Comparison of ENCODE assay signal across 8 cellular contexts in the genomic region with DNA sequence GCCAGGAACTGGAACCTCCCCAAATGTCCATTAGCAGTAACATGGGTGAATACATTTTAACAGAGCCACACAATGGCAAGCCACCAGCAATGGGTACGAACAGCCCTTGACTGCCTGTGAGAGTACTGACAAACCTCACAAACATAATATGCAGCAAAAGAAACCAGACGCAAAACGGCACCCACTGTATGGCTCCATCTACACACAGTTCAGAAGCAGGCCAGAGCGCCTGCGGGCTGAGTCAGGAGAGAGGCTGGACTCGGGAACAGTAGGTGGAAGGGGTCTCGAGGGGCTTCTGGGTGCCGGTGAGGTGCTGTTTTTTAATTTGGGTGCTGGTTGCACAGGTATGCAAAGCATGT.
DNase-seq lines count a peak whose midpoint lies in the region; ATAC-seq, FAIRE-seq and TF ChIP-seq lines count a peak whose summit lies in the region.

No MANE protein-coding gene starts in this region.

- no peak overlapping the region for H3K23ac ChIP-seq in mesendoderm (ENCODE audit: low read length)

- H3K9ac ChIP-seq in HepG2 (ENCODE audit: insufficient read depth, low read depth, low read length) (peak overlapping the region; percentile 96), mesendoderm (ENCODE audit: low read length) (no peak overlapping the region)

- H3K9me3 ChIP-seq in HepG2 (ENCODE audit: low read length): no peaks in the 10 kb centered on the region
- no peaks in the 10 kb centered on the region for H3K9me3 ChIP-seq in testis
- no peaks in the 10 kb centered on the region for H3K9me3 ChIP-seq in SJCRH30 (replicated peaks)

- peaks cover 2% of the 10 kb centered on the region for H3K27me3 Mint-ChIP-seq in activated T-helper 1 cell treated with anti-CD3 and anti-CD28 coated beads, Interleukin-12 subunit alpha, Interleukin-12 subunit beta, Interleukin-2, Interleukin-4 antibody, amounts not matched to agents 30 ng/mL and 10 ng/mL and 1 ng/mL, durations not matched to agents 14 hours and 24 hours and 36 hours (ENCODE audit: insufficient read depth)

- no peak for TF ChIP-seq EP300 in HepG2 (IDR thresholded peaks at IDR 0.05; ENCODE audit: low read depth in 2 of 2, low read length in 2 of 2)
- TF ChIP-seq EP300 in HepG2 (CRISPR knock-in tag; IDR thresholded peaks at IDR 0.05; ENCODE audit: borderline replicate concordance): no peak

- no peak overlapping the region for H2AFZ ChIP-seq in HepG2 (ENCODE audit: low read length)

- no peak; the same call in 1 of the 2 replicates for TF ChIP-seq CTCF in HepG2 (CRISPR knock-in tag; IDR thresholded peaks at IDR 0.05)
- no peak for TF ChIP-seq CTCF in testis (IDR thresholded peaks at IDR 0.05)

- peak overlapping the region; percentile 79 for H3K4me3 Mint-ChIP-seq in activated T-helper 1 cell treated with anti-CD3 and anti-CD28 coated beads, Interleukin-12 subunit alpha, Interleukin-12 subunit beta, Interleukin-2, Interleukin-4 antibody, amounts not matched to agents 30 ng/mL and 10 ng/mL and 1 ng/mL, durations not matched to agents 14 hours and 24 hours and 36 hours

- no peak overlapping the region for H3K4ac ChIP-seq in mesendoderm (ENCODE audit: low read depth, low read length)

- no peak overlapping the region for H2BK120ac ChIP-seq in mesendoderm (ENCODE audit: low read depth, low read length)

- H3K36me3 ChIP-seq in HepG2 (replicated peaks in 1 of 2; ENCODE audit: control insufficient read depth in 1 of 2, insufficient read depth in 2 of 2, low read length in 2 of 2) (no peaks in the 10 kb centered on the region), testis (ENCODE audit: low read depth, missing control alignments) (no peaks in the 10 kb centered on the region), mesendoderm (ENCODE audit: control insufficient read depth, insufficient read depth, low read length) (no peaks in the 10 kb centered on the region), SJCRH30 (no peaks in the 10 kb centered on the region)

- H4K5ac ChIP-seq in mesendoderm (ENCODE audit: low read length): no peak overlapping the region

- TSS peak; percentile 90 for BruUV-seq in HepG2 (replicated peaks; lab: Mats Ljungman, UMichigan)

- H3K36me3 Mint-ChIP-seq in activated T-helper 1 cell treated with anti-CD3 and anti-CD28 coated beads, Interleukin-12 subunit alpha, Interleukin-12 subunit beta, Interleukin-2, Interleukin-4 antibody, amounts not matched to agents 30 ng/mL and 10 ng/mL and 1 ng/mL, durations not matched to agents 14 hours and 24 hours and 36 hours (ENCODE audit: low read depth): no peaks in the 10 kb centered on the region

- H3K27me3 ChIP-seq in HepG2 (ENCODE audit: control insufficient read depth in 1 of 2, insufficient read depth in 2 of 2, low read length in 2 of 2) (no peaks in the 10 kb centered on the region), testis (no peaks in the 10 kb centered on the region), mesendoderm (ENCODE audit: insufficient read depth, low read length, poor library complexity) (no peaks in the 10 kb centered on the region), SJCRH30 (no peaks in the 10 kb centered on the region)

- peak; percentile 50 for FAIRE-seq in HepG2 (lab: Jason Lieb, UNC)

- intact Hi-C loops in activated T-helper 1 cell treated with anti-CD3 and anti-CD28 coated beads, Interleukin-12 subunit alpha, Interleukin-12 subunit beta, Interleukin-2, Interleukin-4 antibody, amounts not matched to agents 30 ng/mL and 10 ng/mL and 1 ng/mL, durations not matched to agents 14 hours and 24 hours and 36 hours (cut with micrococcal nuclease): loop anchor here (5.0 kb wide), 2 partner anchors 36 to 161 kb away; no protein-coding TSS in a partner anchor
- intact Hi-C loops in HepG2 (cut with micrococcal nuclease; ENCODE audit: unreplicated experiment): no loop called here
- intact Hi-C loops in testis (cut with DNase I; ENCODE audit: low total_unique reads): no loop called here

- H3K4me2 ChIP-seq in HepG2 (ENCODE audit: low read depth, low read length) (peak overlapping the region; percentile 83), mesendoderm (ENCODE audit: low read length) (no peak overlapping the region)

- peak; percentile 71 to 89 for DNase-seq in NCI-H526 (lab: John Stamatoyannopoulos, UW)
- no peak for DNase-seq in NCI-H526 treated with DMSO at 0.1 percent for 48 hours (lab: John Stamatoyannopoulos, UW)
- DNase-seq in activated T-helper 1 cell treated with anti-CD3 and anti-CD28 coated beads, Interleukin-12 subunit alpha, Interleukin-12 subunit beta, Interleukin-2, Interleukin-4 antibody, amounts not matched to agents 30 ng/mL and 10 ng/mL and 1 ng/mL, durations not matched to agents 14 hours and 24 hours and 36 hours (ENCODE audit: low spot score): no peak
- DNase-seq in HepG2 (ENCODE audit: low spot score): no peak
- peak; percentile 33 for DNase-seq in testis
- no peak for DNase-seq in amniotic stem cell (lab: John Stamatoyannopoulos, UW)
- DNase-seq in mesendoderm: no peak
- no peak for DNase-seq in SJCRH30

- no peaks in the 10 kb centered on the region for H3K9me3 Mint-ChIP-seq in activated T-helper 1 cell treated with anti-CD3 and anti-CD28 coated beads, Interleukin-12 subunit alpha, Interleukin-12 subunit beta, Interleukin-2, Interleukin-4 antibody, amounts not matched to agents 30 ng/mL and 10 ng/mL and 1 ng/mL, durations not matched to agents 14 hours and 24 hours and 36 hours

- no peak overlapping the region for H3K18ac ChIP-seq in mesendoderm (ENCODE audit: low read length)

- in situ Hi-C loops in HepG2 (cut with HindIII; ENCODE audit: extremely low pct_ligation_motif_present, low pct_unique_long_range_greater_than_20kb): loop anchor here (5.0 kb wide), 1 partner anchor 41 kb away; no protein-coding TSS in a partner anchor

- 5% methylated on average over 8 of the region's 8 CpGs for WGBS in HepG2 (ENCODE audit: low lambda C conversion rate)
- 47 to 59% methylated on average over 8 of the region's 8 CpGs for WGBS in testis, 2 donors
- no CpG with 5 or more reads among the region's 8 CpGs for WGBS in mesendoderm (ENCODE audit: extremely low coverage, insufficient coverage, low lambda C conversion rate)

- ATAC-seq in HepG2: peak; percentile 19

- H2BK15ac ChIP-seq in mesendoderm (replicated peaks; ENCODE audit: low read depth): no peak overlapping the region

- POLR2A ChIA-PET in HepG2 (lab: Yijun Ruan, JAX): interaction anchor here (1.6 to 12.2 kb wide), 13 partner anchors 8 to 401 kb away, joined by 7 to 510 read pairs (median 42); partner anchors contain the start of gene TOB1

- no peak overlapping the region for H4K8ac ChIP-seq in mesendoderm (ENCODE audit: low read depth, low read length)

- CTCF ChIA-PET in HepG2 (lab: Yijun Ruan, JAX; ENCODE audit: low intra/inter-chr PET ratio, low total read pairs): no interaction called here

- no peak overlapping the region for H3K56ac ChIP-seq in mesendoderm (ENCODE audit: low read length)

- H3K27ac Mint-ChIP-seq in activated T-helper 1 cell treated with anti-CD3 and anti-CD28 coated beads, Interleukin-12 subunit alpha, Interleukin-12 subunit beta, Interleukin-2, Interleukin-4 antibody, amounts not matched to agents 30 ng/mL and 10 ng/mL and 1 ng/mL, durations not matched to agents 14 hours and 24 hours and 36 hours: peak overlapping the region; percentile 75

- TF ChIP-seq POLR2A in HepG2 (IDR thresholded peaks at IDR 0.05; ENCODE audit: insufficient read depth in 1 of 2, low read depth in 2 of 2, low read length in 2 of 2) (peak; percentile 34 to 56; a peak in 3 of 4 replicates), testis (IDR thresholded peaks at IDR 0.05) (no peak)

- no peaks in the 10 kb centered on the region for H4K20me1 ChIP-seq in HepG2 (ENCODE audit: insufficient read depth, low read length)

- peaks cover 30% of the 10 kb centered on the region for H3K4me1 Mint-ChIP-seq in activated T-helper 1 cell treated with anti-CD3 and anti-CD28 coated beads, Interleukin-12 subunit alpha, Interleukin-12 subunit beta, Interleukin-2, Interleukin-4 antibody, amounts not matched to agents 30 ng/mL and 10 ng/mL and 1 ng/mL, durations not matched to agents 14 hours and 24 hours and 36 hours (ENCODE audit: low read depth)

- peaks cover 96% of the 10 kb centered on the region for H3K4me1 ChIP-seq in HepG2 (ENCODE audit: insufficient read depth, low read length)
- peaks cover 19% of the 10 kb centered on the region for H3K4me1 ChIP-seq in testis
- H3K4me1 ChIP-seq in mesendoderm (ENCODE audit: control insufficient read depth, low read depth, low read length): no peaks in the 10 kb centered on the region
- peaks cover 8% of the 10 kb centered on the region for H3K4me1 ChIP-seq in SJCRH30

- H3K79me2 ChIP-seq in HepG2 (ENCODE audit: insufficient read depth, low read length): peaks cover 5% of the 10 kb centered on the region
- no peaks in the 10 kb centered on the region for H3K79me2 ChIP-seq in mesendoderm (ENCODE audit: control insufficient read depth, insufficient read depth, low read length)

- H3K27ac ChIP-seq in HepG2 (ENCODE audit: extremely low read length, insufficient read depth, low read length) (peak overlapping the region; percentile 96), testis (no peak overlapping the region), mesendoderm (ENCODE audit: low read depth, low read length) (no peak overlapping the region), SJCRH30 (no peak overlapping the region)

- no peak overlapping the region for H2AK5ac ChIP-seq in mesendoderm (ENCODE audit: low read length)

- no peak overlapping the region for H2BK5ac ChIP-seq in mesendoderm (ENCODE audit: low read length)

- no peak for TF ChIP-seq RAD21 in HepG2 (CRISPR knock-in tag; IDR thresholded peaks at IDR 0.05)

- no peaks in the 10 kb centered on the region for H3K79me1 ChIP-seq in mesendoderm (ENCODE audit: low read length)

- H3K4me3 ChIP-seq in HepG2 (replicated peaks in 1 of 3; ENCODE audit: insufficient read depth in 1 of 3, low read depth in 2 of 3, low read length in 3 of 3): peak overlapping the region; percentile 61 to 86 (median 73)
- H3K4me3 ChIP-seq in testis: no peak overlapping the region
- H3K4me3 ChIP-seq in mesendoderm (ENCODE audit: low read length): no peak overlapping the region
- no peak overlapping the region for H3K4me3 ChIP-seq in SJCRH30

TF ChIP-seq in HepG2, 621 proteins besides CTCF, POLR2A, EP300 and RAD21 (continues in another document):
- TF ChIP-seq, protein P1, sequence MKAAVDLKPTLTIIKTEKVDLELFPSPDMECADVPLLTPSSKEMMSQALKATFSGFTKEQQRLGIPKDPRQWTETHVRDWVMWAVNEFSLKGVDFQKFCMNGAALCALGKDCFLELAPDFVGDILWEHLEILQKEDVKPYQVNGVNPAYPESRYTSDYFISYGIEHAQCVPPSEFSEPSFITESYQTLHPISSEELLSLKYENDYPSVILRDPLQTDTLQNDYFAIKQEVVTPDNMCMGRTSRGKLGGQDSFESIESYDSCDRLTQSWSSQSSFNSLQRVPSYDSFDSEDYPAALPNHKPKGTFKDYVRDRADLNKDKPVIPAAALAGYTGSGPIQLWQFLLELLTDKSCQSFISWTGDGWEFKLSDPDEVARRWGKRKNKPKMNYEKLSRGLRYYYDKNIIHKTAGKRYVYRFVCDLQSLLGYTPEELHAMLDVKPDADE (CRISPR knock-in tag; IDR thresholded peaks at IDR 0.05): no peak
- TF ChIP-seq PHF5A (CRISPR knock-in tag; IDR thresholded peaks at IDR 0.05; ENCODE audit: low read depth, unreplicated experiment): peak; percentile 5
- no peak for TF ChIP-seq SOX5 (CRISPR knock-in tag; IDR thresholded peaks at IDR 0.05; ENCODE audit: borderline replicate concordance)

Comparison
In these comparisons a context has a peak if more than half of its experiments do, and no peak if none do; other contexts are left out.
1. DNase-seq: peak in NCI-H526 (2 of 2) and testis (single experiment); none in NCI-H526 treated with DMSO at 0.1 percent for 48 hours (single experiment), activated T-helper 1 cell treated with anti-CD3 and anti-CD28 coated beads, Interleukin-12 subunit alpha, Interleukin-12 subunit beta, Interleukin-2, Interleukin-4 antibody, amounts not matched to agents 30 ng/mL and 10 ng/mL and 1 ng/mL, durations not matched to agents 14 hours and 24 hours and 36 hours (single experiment), HepG2 (single experiment), amniotic stem cell (single experiment), mesendoderm (single experiment) and SJCRH30 (0 of 2).
2. H3K4me3 ChIP-seq: peak in HepG2 (3 of 3); none in testis (0 of 2), mesendoderm (single experiment) and SJCRH30 (single experiment).